In the genomic region with DNA sequence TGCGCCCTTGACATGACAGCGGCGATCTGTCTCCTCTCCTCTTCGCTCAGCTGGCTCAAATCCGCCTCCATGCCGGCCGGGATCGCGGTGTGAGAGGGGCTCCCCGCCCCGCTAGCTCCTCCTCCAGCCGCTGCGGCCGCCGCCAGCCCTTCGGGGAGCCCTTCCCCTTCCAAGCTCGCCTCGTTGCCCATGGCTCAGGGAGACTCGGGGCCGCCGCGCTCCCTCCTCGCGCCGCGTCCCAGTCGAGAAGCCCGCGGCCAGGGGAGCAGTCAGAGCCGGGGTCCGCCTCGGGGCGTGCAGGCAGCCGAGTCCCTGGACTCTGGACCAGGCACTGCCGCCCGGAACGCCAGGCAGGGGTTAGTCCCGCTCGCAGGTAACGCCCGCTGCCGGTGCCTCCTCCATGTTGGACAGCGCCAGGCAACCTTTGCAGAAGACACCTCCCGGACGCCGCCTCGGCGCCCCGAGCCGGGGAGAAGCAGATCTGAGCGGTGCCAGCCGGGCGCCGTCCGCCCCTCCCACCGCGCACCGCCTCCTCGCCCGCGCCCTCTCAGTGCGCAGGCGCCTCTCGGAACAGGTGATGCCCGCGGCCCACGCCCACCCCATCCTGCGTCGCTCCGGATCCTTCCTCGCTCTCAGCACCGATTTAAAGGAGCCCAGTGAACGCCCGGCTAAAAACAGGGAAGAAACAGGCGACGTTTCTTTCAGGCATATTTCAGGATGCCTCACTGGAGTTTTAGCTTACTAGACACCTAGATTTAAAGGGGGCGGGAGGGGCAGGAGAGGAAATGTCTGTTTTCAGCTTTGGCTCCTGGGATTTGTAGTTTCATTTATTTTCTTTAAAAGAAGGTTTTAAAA, we compare ENCODE assay signal across 8 cellular contexts.
DNase-seq lines count a peak whose midpoint lies in the region; ATAC-seq lines count a peak whose summit lies in the region.

A gene with protein sequence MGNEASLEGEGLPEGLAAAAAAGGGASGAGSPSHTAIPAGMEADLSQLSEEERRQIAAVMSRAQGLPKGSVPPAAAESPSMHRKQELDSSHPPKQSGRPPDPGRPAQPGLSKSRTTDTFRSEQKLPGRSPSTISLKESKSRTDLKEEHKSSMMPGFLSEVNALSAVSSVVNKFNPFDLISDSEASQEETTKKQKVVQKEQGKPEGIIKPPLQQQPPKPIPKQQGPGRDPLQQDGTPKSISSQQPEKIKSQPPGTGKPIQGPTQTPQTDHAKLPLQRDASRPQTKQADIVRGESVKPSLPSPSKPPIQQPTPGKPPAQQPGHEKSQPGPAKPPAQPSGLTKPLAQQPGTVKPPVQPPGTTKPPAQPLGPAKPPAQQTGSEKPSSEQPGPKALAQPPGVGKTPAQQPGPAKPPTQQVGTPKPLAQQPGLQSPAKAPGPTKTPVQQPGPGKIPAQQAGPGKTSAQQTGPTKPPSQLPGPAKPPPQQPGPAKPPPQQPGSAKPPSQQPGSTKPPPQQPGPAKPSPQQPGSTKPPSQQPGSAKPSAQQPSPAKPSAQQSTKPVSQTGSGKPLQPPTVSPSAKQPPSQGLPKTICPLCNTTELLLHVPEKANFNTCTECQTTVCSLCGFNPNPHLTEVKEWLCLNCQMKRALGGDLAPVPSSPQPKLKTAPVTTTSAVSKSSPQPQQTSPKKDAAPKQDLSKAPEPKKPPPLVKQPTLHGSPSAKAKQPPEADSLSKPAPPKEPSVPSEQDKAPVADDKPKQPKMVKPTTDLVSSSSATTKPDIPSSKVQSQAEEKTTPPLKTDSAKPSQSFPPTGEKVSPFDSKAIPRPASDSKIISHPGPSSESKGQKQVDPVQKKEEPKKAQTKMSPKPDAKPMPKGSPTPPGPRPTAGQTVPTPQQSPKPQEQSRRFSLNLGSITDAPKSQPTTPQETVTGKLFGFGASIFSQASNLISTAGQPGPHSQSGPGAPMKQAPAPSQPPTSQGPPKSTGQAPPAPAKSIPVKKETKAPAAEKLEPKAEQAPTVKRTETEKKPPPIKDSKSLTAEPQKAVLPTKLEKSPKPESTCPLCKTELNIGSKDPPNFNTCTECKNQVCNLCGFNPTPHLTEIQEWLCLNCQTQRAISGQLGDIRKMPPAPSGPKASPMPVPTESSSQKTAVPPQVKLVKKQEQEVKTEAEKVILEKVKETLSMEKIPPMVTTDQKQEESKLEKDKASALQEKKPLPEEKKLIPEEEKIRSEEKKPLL (N-terminal part only) (minus strand): TSS at position 483 of the 855 bp plus-strand sequence. CDS start 292 bp downstream, at position 191.

- in situ Hi-C loops in ACHN (cut with HindIII; ENCODE audit: low pct_ligation_motif_present, low pct_unique_long_range_greater_than_20kb, low sequenced_read_pairs), result no loop called here

- peak; percentile 99 for DNase-seq in ACHN
- peak; percentile 87 for DNase-seq in NCI-H345 treated with DMSO at 0.1 percent for 48 hours (lab: John Stamatoyannopoulos, UW; ENCODE audit: unreplicated experiment)
- peak; percentile 2 for DNase-seq in activated CD4-positive, alpha-beta T cell treated with anti-CD3 and anti-CD28 coated beads, Interleukin-2, amount 50 U/mL, for 24 hours (ENCODE audit: low read depth in 1 of 2, low spot score in 1 of 2)
- DNase-seq in effector memory CD8-positive, alpha-beta T cell, result no peak
- DNase-seq in memory B cell (ENCODE audit: low spot score in 2 of 2), result peak; percentile 11 to 18
- peak; percentile 39 for DNase-seq in stimulated activated CD8-positive, alpha-beta memory T cell treated with anti-CD3 and anti-CD28 coated beads, Interleukin-2, amount 100 ng/mL, for 48 hours (ENCODE audit: low read depth in 2 of 2)

- H3K4me3 Mint-ChIP-seq in effector memory CD8-positive, alpha-beta T cell, result peak within 1 kb of the TSS in 1 of 2 donors; percentile 10
- H3K4me3 Mint-ChIP-seq in memory B cell, result peak within 1 kb of the TSS; percentile 68

- H3K27me3 Mint-ChIP-seq in effector memory CD8-positive, alpha-beta T cell, result peaks cover 0 to 6% of the 10 kb centered on the region in 2 donors
- no peaks in the 10 kb centered on the region for H3K27me3 Mint-ChIP-seq in memory B cell

- peaks cover 0 to 1% of the 10 kb centered on the region in 2 donors for H3K9me3 Mint-ChIP-seq in effector memory CD8-positive, alpha-beta T cell
- no peaks in the 10 kb centered on the region for H3K9me3 Mint-ChIP-seq in memory B cell

- H3K36me3 Mint-ChIP-seq in effector memory CD8-positive, alpha-beta T cell (ENCODE audit: insufficient read depth), result no peaks in the 10 kb centered on the region
- H3K36me3 Mint-ChIP-seq in memory B cell, result no peaks in the 10 kb centered on the region

- no peaks in the 10 kb centered on the region for H3K4me1 Mint-ChIP-seq in effector memory CD8-positive, alpha-beta T cell (ENCODE audit: low read depth in 2 of 2)
- H3K4me1 Mint-ChIP-seq in memory B cell, result peaks cover 4% of the 10 kb centered on the region

- peak; percentile 94 for ATAC-seq in GM19023 (IDR thresholded peaks at IDR 0.05; ENCODE audit: unreplicated experiment)
- peak; percentile 88 for ATAC-seq in HG03280 (IDR thresholded peaks at IDR 0.05; ENCODE audit: unreplicated experiment)
- peak; percentile 47 for ATAC-seq in effector memory CD8-positive, alpha-beta T cell (replicated peaks)
- peak; percentile 87 for ATAC-seq in memory B cell (ENCODE audit: low read depth)

- H3K27ac Mint-ChIP-seq in effector memory CD8-positive, alpha-beta T cell, result no peak within 1 kb of the TSS
- H3K27ac Mint-ChIP-seq in memory B cell, result no peak within 1 kb of the TSS

Comparison
In these comparisons a context has a peak if more than half of its experiments do, and no peak if none do; other contexts are left out.
1. DNase-seq: peak in ACHN (single experiment), NCI-H345 treated with DMSO at 0.1 percent for 48 hours (single experiment), activated CD4-positive, alpha-beta T cell treated with anti-CD3 and anti-CD28 coated beads, Interleukin-2, amount 50 U/mL, for 24 hours (2 of 2), memory B cell (2 of 2) and stimulated activated CD8-positive, alpha-beta memory T cell treated with anti-CD3 and anti-CD28 coated beads, Interleukin-2, amount 100 ng/mL, for 48 hours (2 of 2); none in effector memory CD8-positive, alpha-beta T cell (0 of 3).
2. Peak in every context shown above with its lines, with median percentiles within 50 percentile points of each other: ATAC-seq.